9 cellular contexts compared by ENCODE assay signal in the genomic region with DNA sequence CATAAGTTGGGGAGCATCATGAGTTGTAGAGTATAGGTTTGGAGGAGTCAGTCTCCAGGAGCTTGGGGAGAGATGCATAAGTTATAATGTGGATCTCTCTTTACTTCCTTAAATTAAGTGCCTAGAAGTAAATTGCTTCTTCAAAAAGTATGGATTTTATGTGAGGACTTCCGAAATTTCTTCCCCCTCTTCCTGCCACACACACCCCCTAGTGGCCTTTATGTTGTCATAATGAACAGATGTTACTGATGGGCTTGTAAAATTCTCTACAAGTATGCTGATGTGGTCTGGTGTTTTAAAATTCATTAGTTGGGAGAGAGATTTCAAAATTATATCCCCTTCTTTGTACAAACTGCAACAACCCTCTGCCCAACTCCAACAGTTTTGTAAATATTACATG. TPM values are rescaled to one million over a fixed set of nuclear protein-coding genes. Genes with fewer than 3 reads are reported as not detected.
A peak's percentile ranks its signal among the peaks of the same experiment; 100 is the strongest.
DNase-seq lines count a peak whose midpoint lies in the region; ATAC-seq and TF ChIP-seq lines count a peak whose summit lies in the region.
"Had no signal": no experiment of that assay in that cellular context is flagged by ENCODE, and none has a peak within 500 bp of the region (broad histone marks: within the 10 kb centered on the region; RNA-seq: fewer than 3 reads in every experiment).

No MANE protein-coding gene starts in this region.

- H4K8ac ChIP-seq in IMR-90 (ENCODE audit: low read depth in 2 of 2, low read length in 2 of 2), result peak overlapping the region in 1 of 2 experiments; percentile 93; a peak in 2 of 4 replicates

- H3K23ac ChIP-seq in IMR-90 (ENCODE audit: low read depth, low read length), result no peak overlapping the region

- H3K9me1 ChIP-seq in IMR-90 (ENCODE audit: insufficient read depth, low read length), result no peaks in the 10 kb centered on the region

- no peaks in the 10 kb centered on the region for H3K4me1 ChIP-seq in IMR-90 (ENCODE audit: control insufficient read depth, insufficient read depth, low read length)
- H3K4me1 ChIP-seq in uterus, result no peaks in the 10 kb centered on the region

- in situ Hi-C loops in IMR-90 (cut with MboI; ENCODE audit: low sequenced_read_pairs), result no loop called here

- H2AK9ac ChIP-seq in IMR-90 (replicated peaks; ENCODE audit: low read depth, low read length, poor library complexity), result no peak overlapping the region

- no peak overlapping the region for H3K56ac ChIP-seq in IMR-90 (ENCODE audit: extremely low read depth, insufficient read depth, low read length)

- H3K9ac ChIP-seq in IMR-90 (ENCODE audit: low read depth, low read length), result no peak overlapping the region

- H2BK15ac ChIP-seq in IMR-90 (ENCODE audit: low read depth, low read length), result no peak overlapping the region

- no peak overlapping the region for H3K4ac ChIP-seq in IMR-90 (ENCODE audit: low read depth, low read length)

- H3K14ac ChIP-seq in IMR-90 (replicated peaks; ENCODE audit: low read depth, low read length), result no peak overlapping the region

- H3K4me2 ChIP-seq in IMR-90 (ENCODE audit: low read depth, low read length), result no peak overlapping the region

- peaks cover 2 to 14% of the 10 kb centered on the region in 2 experiments; a peak in 2 of 4 replicates for H3K79me1 ChIP-seq in IMR-90 (ENCODE audit: low read depth in 1 of 2, low read length in 2 of 2)

- DNase-seq in IMR-90, result peak; percentile 41
- no peak for DNase-seq in kidney epithelial cell (ENCODE audit: low read depth)
- no peak for DNase-seq in stimulated activated CD4-positive, alpha-beta T cell treated with anti-CD3 and anti-CD28 coated beads, Interleukin-12 subunit alpha, Interleukin-12 subunit beta, amount 100 ng/mL, for 4 hours
- no peak for DNase-seq in uterus
- no peak for DNase-seq in NCI-H510A treated with DMSO at 0.1 percent for 48 hours (lab: John Stamatoyannopoulos, UW)

- H2BK5ac ChIP-seq in IMR-90 (ENCODE audit: low read depth, low read length, poor library complexity, severe bottlenecking), result no peak overlapping the region

- H2AFZ ChIP-seq in IMR-90 (replicated peaks; ENCODE audit: low read length, poor library complexity), result no peak overlapping the region

- H3K27me3 ChIP-seq in IMR-90 (ENCODE audit: control insufficient read depth, insufficient read depth, low read length) (no peaks in the 10 kb centered on the region), kidney epithelial cell (ENCODE audit: control insufficient read depth, insufficient read depth, low read length) (no peaks in the 10 kb centered on the region), uterus (no peaks in the 10 kb centered on the region)

- peak; percentile 51 for TF ChIP-seq CTCF in C4-2B (conservative IDR thresholded peaks at IDR 0.05)
- peak; percentile 53 for TF ChIP-seq CTCF in IMR-90 (conservative IDR thresholded peaks at IDR 0.05; ENCODE audit: low read depth, low read length)
- peak; percentile 59 for TF ChIP-seq CTCF in VCaP (conservative IDR thresholded peaks at IDR 0.05)
- TF ChIP-seq CTCF in kidney epithelial cell (IDR thresholded peaks at IDR 0.05; ENCODE audit: insufficient read depth, low read length, poor library complexity, severe bottlenecking), result peak; percentile 36
- TF ChIP-seq CTCF in uterus (IDR thresholded peaks at IDR 0.05), result peak in 1 of 4 experiments; percentile 17

- no TSS peak for BruUV-seq in IMR-90 (replicated peaks; lab: Mats Ljungman, UMichigan)

- dilution Hi-C loops in IMR-90 (cut with HindIII; ENCODE audit: low sequenced_read_pairs, unreplicated experiment), result no loop called here

- no peak overlapping the region for H3K18ac ChIP-seq in IMR-90 (ENCODE audit: low read depth, low read length)

- no CpG with 5 or more reads among the region's 1 CpG for WGBS in IMR-90 (ENCODE audit: extremely low coverage in 2 of 2, insufficient read length in 1 of 2), 2 experiments

- CTCF ChIA-PET in IMR-90 (lab: Yijun Ruan, JAX), result interaction anchor here (1.0 kb wide), 1 partner anchor 18 kb away, joined by 3 read pairs; no protein-coding TSS in a partner anchor

- ATAC-seq in IMR-90 (ENCODE audit: low read depth) (0 out of 2 replicates have a peak, but pooled peaks have one; percentile 26), HG03432 (IDR thresholded peaks at IDR 0.05; ENCODE audit: unreplicated experiment) (no peak)

- intact Hi-C loops in IMR-90 (cut with micrococcal nuclease), result loop anchor here (1.0 to 10.0 kb wide), 2 partner anchors 144 to 258 kb away; no protein-coding TSS in a partner anchor
- intact Hi-C loops in uterus (cut with DNase I; ENCODE audit: low total_unique reads), result no loop called here

- H2AK5ac ChIP-seq in IMR-90 (ENCODE audit: low read depth, low read length), result no peak overlapping the region

- TF ChIP-seq RAD21 in IMR-90 (IDR thresholded peaks at IDR 0.05; ENCODE audit: low read length), result peak; percentile 45

- no peak overlapping the region for H2BK20ac ChIP-seq in IMR-90 (ENCODE audit: low read depth, low read length)

- no peak overlapping the region for H4K91ac ChIP-seq in IMR-90 (ENCODE audit: insufficient read depth, low read depth, low read length)

- H4K20me1 ChIP-seq in IMR-90 (ENCODE audit: insufficient read depth, low read length), result peaks cover 5% of the 10 kb centered on the region; the same call in 1 of the 2 replicates

- no peak for TF ChIP-seq POLR2A in IMR-90 (IDR thresholded peaks at IDR 0.05; ENCODE audit: low read depth, low read length)
- no peak for TF ChIP-seq POLR2A in uterus (IDR thresholded peaks at IDR 0.05)

- no peak overlapping the region for H4K5ac ChIP-seq in IMR-90 (ENCODE audit: low read depth, low read length)

- H3K27ac ChIP-seq in C4-2B, result no peak overlapping the region
- H3K27ac ChIP-seq in IMR-90 (ENCODE audit: insufficient read depth, low read length), result no peak overlapping the region
- H3K27ac ChIP-seq in VCaP, result no peak overlapping the region
- H3K27ac ChIP-seq in uterus, result no peak overlapping the region
- H3K27ac ChIP-seq: skin epidermis had no signal

- no peak overlapping the region for H2BK120ac ChIP-seq in IMR-90 (ENCODE audit: low read depth, low read length)

- POLR2A ChIA-PET in IMR-90 (lab: Charles Lee; ENCODE audit: unreplicated experiment), result no interaction called here

- H3K4me3 ChIP-seq in IMR-90 (ENCODE audit: insufficient read depth, low read depth, low read length), result no peak overlapping the region
- H3K4me3 ChIP-seq in kidney epithelial cell (ENCODE audit: low read depth, low read length), result no peak overlapping the region
- H3K4me3 ChIP-seq in uterus, result no peak overlapping the region
- H3K4me3 ChIP-seq: skin epidermis had no signal

- H3K36me3 ChIP-seq in IMR-90 (ENCODE audit: control insufficient read depth, insufficient read depth, low read length) (peaks cover under 1% of the 10 kb centered on the region), kidney epithelial cell (ENCODE audit: control insufficient read depth, insufficient read depth, low read length) (no peaks in the 10 kb centered on the region), uterus (no peaks in the 10 kb centered on the region)

- H3K9me3 ChIP-seq in IMR-90 (ENCODE audit: control insufficient read depth, insufficient read depth, low read length) (no peaks in the 10 kb centered on the region), uterus (no peaks in the 10 kb centered on the region)

TF ChIP-seq in IMR-90, 13 proteins besides CTCF, POLR2A, EP300 and RAD21:
- TF ChIP-seq RCOR1 (IDR thresholded peaks at IDR 0.05; ENCODE audit: insufficient replicate concordance, low read length), result no peak
- no peak for TF ChIP-seq MAFK (IDR thresholded peaks at IDR 0.05; ENCODE audit: low read depth, low read length)
- TF ChIP-seq SMC3 (IDR thresholded peaks at IDR 0.05; ENCODE audit: low read depth, low read length), result peak; percentile 50; the same call in 1 of the 2 replicates
- TF ChIP-seq, protein P1, sequence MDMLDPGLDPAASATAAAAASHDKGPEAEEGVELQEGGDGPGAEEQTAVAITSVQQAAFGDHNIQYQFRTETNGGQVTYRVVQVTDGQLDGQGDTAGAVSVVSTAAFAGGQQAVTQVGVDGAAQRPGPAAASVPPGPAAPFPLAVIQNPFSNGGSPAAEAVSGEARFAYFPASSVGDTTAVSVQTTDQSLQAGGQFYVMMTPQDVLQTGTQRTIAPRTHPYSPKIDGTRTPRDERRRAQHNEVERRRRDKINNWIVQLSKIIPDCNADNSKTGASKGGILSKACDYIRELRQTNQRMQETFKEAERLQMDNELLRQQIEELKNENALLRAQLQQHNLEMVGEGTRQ (IDR thresholded peaks at IDR 0.05; ENCODE audit: low read depth, low read length), result no peak
- TF ChIP-seq RFX5 (IDR thresholded peaks at IDR 0.05; ENCODE audit: low read depth, low read length), result no peak
- TF ChIP-seq NFE2L2 (IDR thresholded peaks at IDR 0.05; ENCODE audit: low read depth, low read length), result no peak
- TF ChIP-seq BHLHE40 (IDR thresholded peaks at IDR 0.05; ENCODE audit: low read depth, low read length), result no peak
- TF ChIP-seq, protein P2, sequence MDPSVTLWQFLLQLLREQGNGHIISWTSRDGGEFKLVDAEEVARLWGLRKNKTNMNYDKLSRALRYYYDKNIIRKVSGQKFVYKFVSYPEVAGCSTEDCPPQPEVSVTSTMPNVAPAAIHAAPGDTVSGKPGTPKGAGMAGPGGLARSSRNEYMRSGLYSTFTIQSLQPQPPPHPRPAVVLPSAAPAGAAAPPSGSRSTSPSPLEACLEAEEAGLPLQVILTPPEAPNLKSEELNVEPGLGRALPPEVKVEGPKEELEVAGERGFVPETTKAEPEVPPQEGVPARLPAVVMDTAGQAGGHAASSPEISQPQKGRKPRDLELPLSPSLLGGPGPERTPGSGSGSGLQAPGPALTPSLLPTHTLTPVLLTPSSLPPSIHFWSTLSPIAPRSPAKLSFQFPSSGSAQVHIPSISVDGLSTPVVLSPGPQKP (IDR thresholded peaks at IDR 0.05; ENCODE audit: borderline replicate concordance, low read depth, low read length), result no peak

RNA-seq across cellular contexts. Expression of a gene that starts 2.3 kb away (rescaled TPM):
- 5.0 and 7.5 TPM in 2 replicates for total RNA-seq in IMR-90 (2012; rRNA removed)
- polyA plus RNA-seq in IMR-90 (2012; rRNA removed), result 9.3 and 10.0 TPM in 2 replicates
- 0.39 and 0.42 TPM in 2 replicates for polyA plus RNA-seq in IMR-90 (2012; cell fraction: cytosol; rRNA removed)
- 0.65 and 6.6 TPM in 2 replicates for polyA plus RNA-seq in IMR-90 (2012; cell fraction: nucleus; rRNA removed; ENCODE audit: low replicate concordance)
- total RNA-seq in kidney epithelial cell, result 42.2 and 52.1 TPM in 2 replicates
- 10 to 100 TPM in 2 of 4 donors, 1 to 10 TPM in 2; 2.3 to 92.6 (median 33.7) TPM for total RNA-seq in uterus
